In the genomic region with DNA sequence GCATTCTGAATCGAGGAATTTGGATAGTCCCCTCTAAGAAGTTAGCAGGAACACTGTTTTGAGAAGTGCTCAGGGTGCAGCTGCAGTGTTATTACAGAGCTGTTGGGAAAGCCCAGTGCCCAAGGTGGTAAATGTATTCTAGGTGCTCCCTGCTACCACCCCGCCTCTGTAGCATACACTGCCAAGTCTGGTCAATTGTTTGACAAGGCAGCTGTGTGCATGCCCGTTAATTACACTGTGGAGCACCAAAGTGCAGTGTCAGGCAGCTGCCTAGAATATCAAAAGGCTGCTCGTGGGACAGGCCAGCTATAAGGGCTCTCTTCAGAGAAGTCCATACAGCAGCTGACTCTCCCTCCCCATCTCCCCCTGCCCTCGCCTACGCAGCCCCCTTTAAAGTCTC, we compare ENCODE assay signal across 15 cellular contexts.
DNase-seq lines count a peak whose midpoint lies in the region; ATAC-seq, FAIRE-seq and TF ChIP-seq lines count a peak whose summit lies in the region.
"Had no signal": no experiment of that assay in that cellular context is flagged by ENCODE, and none has a peak within 500 bp of the region (broad histone marks: within the 10 kb centered on the region; RNA-seq: fewer than 3 reads in every experiment).

No MANE protein-coding gene starts in this region.

- TF ChIP-seq CTCF in right lobe of liver (IDR thresholded peaks at IDR 0.05): no peak
- TF ChIP-seq CTCF in HepG2 (CRISPR knock-in tag; IDR thresholded peaks at IDR 0.05): no peak
- TF ChIP-seq CTCF in OCI-LY3 (IDR thresholded peaks at IDR 0.05; ENCODE audit: low read depth, low read length): no peak
- no peak for TF ChIP-seq CTCF in endodermal cell (conservative IDR thresholded peaks at IDR 0.05)

- TF ChIP-seq POLR2A in right lobe of liver (IDR thresholded peaks at IDR 0.05): no peak
- no peak for TF ChIP-seq POLR2A in HepG2 (IDR thresholded peaks at IDR 0.05; ENCODE audit: insufficient read depth in 1 of 2, low read depth in 2 of 2, low read length in 2 of 2)

- H3K4me3 ChIP-seq in right lobe of liver (no peak overlapping the region), HepG2 (replicated peaks in 1 of 3; ENCODE audit: insufficient read depth in 1 of 3, low read depth in 2 of 3, low read length in 3 of 3) (no peak overlapping the region), OCI-LY3 (ENCODE audit: low read length) (no peak overlapping the region), endodermal cell (ENCODE audit: low read length) (no peak overlapping the region)
- H3K4me3 ChIP-seq: spleen had no signal

- no peak overlapping the region for H3K4me3 Mint-ChIP-seq in activated naive CD4-positive, alpha-beta T cell treated with anti-CD3 and anti-CD28 coated beads, Interleukin-2, amount 10 ng/mL, durations not matched to agents 7 days and 5 days
- no peak overlapping the region for H3K4me3 Mint-ChIP-seq in endodermal cell

- POLR2A ChIA-PET in HepG2 (lab: Yijun Ruan, JAX): no interaction called here

- no peak overlapping the region for H3K4me2 ChIP-seq in HepG2 (ENCODE audit: low read depth, low read length)
- 0 out of 2 replicates have a peak overlapping the region, but pooled peaks have one; percentile 4 for H3K4me2 ChIP-seq in OCI-LY3 (ENCODE audit: low read length)

- CTCF ChIA-PET in HepG2 (lab: Yijun Ruan, JAX; ENCODE audit: low intra/inter-chr PET ratio, low total read pairs): no interaction called here
- CTCF ChIA-PET in activated naive CD4-positive, alpha-beta T cell treated with anti-CD3 and anti-CD28 coated beads, Interleukin-2, amount 10 ng/mL, durations not matched to agents 7 days and 5 days (lab: Charles Lee): interaction anchor here (0.8 kb wide), 1 partner anchor 8 kb away, joined by 3 read pairs; no protein-coding TSS in a partner anchor

- TF ChIP-seq EP300 in HepG2 (IDR thresholded peaks at IDR 0.05; ENCODE audit: low read depth in 2 of 2, low read length in 2 of 2): no peak
- no peak for TF ChIP-seq EP300 in HepG2 (CRISPR knock-in tag; IDR thresholded peaks at IDR 0.05; ENCODE audit: borderline replicate concordance)

- H3K4me1 Mint-ChIP-seq in activated naive CD4-positive, alpha-beta T cell treated with anti-CD3 and anti-CD28 coated beads, Interleukin-2, amount 10 ng/mL, durations not matched to agents 7 days and 5 days: peaks cover 8% of the 10 kb centered on the region
- no peaks in the 10 kb centered on the region for H3K4me1 Mint-ChIP-seq in endodermal cell

- no peaks in the 10 kb centered on the region for H3K9me3 Mint-ChIP-seq in activated naive CD4-positive, alpha-beta T cell treated with anti-CD3 and anti-CD28 coated beads, Interleukin-2, amount 10 ng/mL, durations not matched to agents 7 days and 5 days
- H3K9me3 Mint-ChIP-seq in endodermal cell: peaks cover 46% of the 10 kb centered on the region

- DNase-seq in right lobe of liver: peak in 2 of 3 donors; percentile 51 to 57
- no peak for DNase-seq in HepG2 (ENCODE audit: low spot score)
- peak; percentile 45 for DNase-seq in glomerular visceral epithelial cell (ENCODE audit: extremely low spot score)
- DNase-seq in activated naive CD4-positive, alpha-beta T cell treated with anti-CD3 and anti-CD28 coated beads, Interleukin-2, amount 10 ng/mL, durations not matched to agents 7 days and 5 days: no peak
- no peak for DNase-seq in endodermal cell
- DNase-seq in inferior parietal cortex (ENCODE audit: extremely low spot score): no peak
- DNase-seq: activated CD4-positive, alpha-beta T cell treated with anti-CD3 and anti-CD28 coated beads for 4 hours; activated T-cell treated with anti-CD3 and anti-CD28 coated beads, Interleukin-2, amount 50 U/mL, for 48 hours; cortex of kidney; mesendoderm; spleen; T-helper 1 cell had no signal

- no peak for TF ChIP-seq RAD21 in HepG2 (CRISPR knock-in tag; IDR thresholded peaks at IDR 0.05)

- no peak for FAIRE-seq in HepG2 (lab: Jason Lieb, UNC)
- FAIRE-seq: A204.1 had no signal

- no peak overlapping the region for H2AFZ ChIP-seq in HepG2 (ENCODE audit: low read length)
- no peak overlapping the region for H2AFZ ChIP-seq in OCI-LY3 (ENCODE audit: low read depth, low read length)

- no peaks in the 10 kb centered on the region for H3K79me2 ChIP-seq in HepG2 (ENCODE audit: insufficient read depth, low read length)
- no peaks in the 10 kb centered on the region for H3K79me2 ChIP-seq in OCI-LY3 (ENCODE audit: low read length)

- no TSS peak for BruUV-seq in HepG2 (replicated peaks; lab: Mats Ljungman, UMichigan)

- 26% methylated on average over 5 of the region's 6 CpGs for WGBS in right lobe of liver (ENCODE audit: insufficient coverage, low coverage, low lambda C conversion rate, missing lambda C conversion rate)
- WGBS in HepG2 (ENCODE audit: low lambda C conversion rate): 0% methylated on average over 3 of the region's 6 CpGs
- WGBS in endodermal cell (ENCODE audit: insufficient coverage in 1 of 2, insufficient read length in 1 of 2), 2 experiments: 70 to 83% methylated on average over 2 to 4 of the region's 6 CpGs

- H3K27me3 ChIP-seq in right lobe of liver (no peaks in the 10 kb centered on the region), HepG2 (ENCODE audit: control insufficient read depth in 1 of 2, insufficient read depth in 2 of 2, low read length in 2 of 2) (no peaks in the 10 kb centered on the region), OCI-LY3 (ENCODE audit: low read depth, low read length) (peaks cover 10% of the 10 kb centered on the region), endodermal cell (ENCODE audit: control insufficient read depth, insufficient read depth, low read length, poor library complexity, severe bottlenecking) (no peaks in the 10 kb centered on the region)

- in situ Hi-C loops in HepG2 (cut with HindIII; ENCODE audit: extremely low pct_ligation_motif_present, low pct_unique_long_range_greater_than_20kb): no loop called here

- H3K9me3 ChIP-seq in right lobe of liver (no peaks in the 10 kb centered on the region), HepG2 (ENCODE audit: low read length) (no peaks in the 10 kb centered on the region), OCI-LY3 (ENCODE audit: insufficient read depth, low read length) (no peaks in the 10 kb centered on the region), endodermal cell (ENCODE audit: control insufficient read depth, low read length) (no peaks in the 10 kb centered on the region)
- H3K9me3 ChIP-seq: spleen had no signal

- ATAC-seq in right lobe of liver: peak; percentile 64 to 91 (median 79)
- ATAC-seq in HepG2: no peak
- no peak for ATAC-seq in GM21786 (IDR thresholded peaks at IDR 0.05; ENCODE audit: unreplicated experiment)

- no peak overlapping the region for H3K27ac Mint-ChIP-seq in activated naive CD4-positive, alpha-beta T cell treated with anti-CD3 and anti-CD28 coated beads, Interleukin-2, amount 10 ng/mL, durations not matched to agents 7 days and 5 days
- H3K27ac Mint-ChIP-seq in endodermal cell: no peak overlapping the region

- no peaks in the 10 kb centered on the region for H3K36me3 Mint-ChIP-seq in activated naive CD4-positive, alpha-beta T cell treated with anti-CD3 and anti-CD28 coated beads, Interleukin-2, amount 10 ng/mL, durations not matched to agents 7 days and 5 days
- no peaks in the 10 kb centered on the region for H3K36me3 Mint-ChIP-seq in endodermal cell (ENCODE audit: low read depth)

- H4K20me1 ChIP-seq in HepG2 (ENCODE audit: insufficient read depth, low read length): no peaks in the 10 kb centered on the region
- no peaks in the 10 kb centered on the region for H4K20me1 ChIP-seq in OCI-LY3 (ENCODE audit: insufficient read depth, low read length)

- no peaks in the 10 kb centered on the region for H3K27me3 Mint-ChIP-seq in activated naive CD4-positive, alpha-beta T cell treated with anti-CD3 and anti-CD28 coated beads, Interleukin-2, amount 10 ng/mL, durations not matched to agents 7 days and 5 days
- H3K27me3 Mint-ChIP-seq in endodermal cell (ENCODE audit: insufficient read depth): no peaks in the 10 kb centered on the region

- H3K9ac ChIP-seq in HepG2 (ENCODE audit: insufficient read depth, low read depth, low read length): no peak overlapping the region
- H3K9ac ChIP-seq in OCI-LY3 (ENCODE audit: low read length): no peak overlapping the region
- no peak overlapping the region for H3K9ac ChIP-seq in endodermal cell (ENCODE audit: extremely low read depth, low read length, poor library complexity, severe bottlenecking)

- no peak overlapping the region for H3K27ac ChIP-seq in right lobe of liver
- H3K27ac ChIP-seq in HepG2 (ENCODE audit: extremely low read length, insufficient read depth, low read length): no peak overlapping the region
- H3K27ac ChIP-seq in OCI-LY3 (ENCODE audit: low read length): no peak overlapping the region
- H3K27ac ChIP-seq in endodermal cell (ENCODE audit: low read depth, low read length): no peak overlapping the region
- H3K27ac ChIP-seq: spleen had no signal

- intact Hi-C loops in right lobe of liver (cut with DNase I) (no loop called here), HepG2 (cut with micrococcal nuclease; ENCODE audit: unreplicated experiment) (no loop called here)

- H3K4me1 ChIP-seq in right lobe of liver (no peaks in the 10 kb centered on the region), HepG2 (ENCODE audit: insufficient read depth, low read length) (no peaks in the 10 kb centered on the region), OCI-LY3 (ENCODE audit: low read length) (peaks cover 27% of the 10 kb centered on the region), endodermal cell (ENCODE audit: control insufficient read depth, insufficient read depth, low read length) (no peaks in the 10 kb centered on the region)

- H3K36me3 ChIP-seq in right lobe of liver (no peaks in the 10 kb centered on the region), HepG2 (replicated peaks in 1 of 2; ENCODE audit: control insufficient read depth in 1 of 2, insufficient read depth in 2 of 2, low read length in 2 of 2) (no peaks in the 10 kb centered on the region), OCI-LY3 (replicated peaks; ENCODE audit: low read depth, low read length) (no peaks in the 10 kb centered on the region), endodermal cell (ENCODE audit: control insufficient read depth, insufficient read depth, low read length) (no peaks in the 10 kb centered on the region)
- H3K36me3 ChIP-seq: spleen had no signal

TF ChIP-seq in HepG2, 621 proteins besides CTCF, POLR2A, EP300 and RAD21:
- no peak for TF ChIP-seq FOXA3 (CRISPR knock-in tag; IDR thresholded peaks at IDR 0.05)
- TF ChIP-seq ZMYM2 (CRISPR knock-in tag; IDR thresholded peaks at IDR 0.05): no peak
- TF ChIP-seq SRSF4 (IDR thresholded peaks at IDR 0.05; ENCODE audit: low read depth, low read length, poor library complexity, severe bottlenecking): no peak
- TF ChIP-seq ESRRA (CRISPR knock-in tag; IDR thresholded peaks at IDR 0.05; ENCODE audit: low read depth): no peak
- no peak for TF ChIP-seq HNRNPK (IDR thresholded peaks at IDR 0.05; ENCODE audit: low read depth, low read length, poor library complexity, severe bottlenecking)
- no peak for TF ChIP-seq KLF6 (CRISPR knock-in tag; IDR thresholded peaks at IDR 0.05)
- no peak for TF ChIP-seq ZNF589 (CRISPR knock-in tag; conservative IDR thresholded peaks at IDR 0.05)
- no peak for TF ChIP-seq ZNF138 (CRISPR knock-in tag; IDR thresholded peaks at IDR 0.05; ENCODE audit: low read depth)

Comparison
In these comparisons a context has a peak if more than half of its experiments do, and no peak if none do; other contexts are left out.
1. ATAC-seq: peak in right lobe of liver (4 of 4); none in HepG2 (single experiment) and GM21786 (single experiment).
2. DNase-seq: peak in right lobe of liver (2 of 3) and glomerular visceral epithelial cell (single experiment); none in HepG2 (single experiment), activated naive CD4-positive, alpha-beta T cell treated with anti-CD3 and anti-CD28 coated beads, Interleukin-2, amount 10 ng/mL, durations not matched to agents 7 days and 5 days (single experiment), endodermal cell (single experiment) and inferior parietal cortex (single experiment).